ENCODE assay signal across 8 cellular contexts in the genomic region with DNA sequence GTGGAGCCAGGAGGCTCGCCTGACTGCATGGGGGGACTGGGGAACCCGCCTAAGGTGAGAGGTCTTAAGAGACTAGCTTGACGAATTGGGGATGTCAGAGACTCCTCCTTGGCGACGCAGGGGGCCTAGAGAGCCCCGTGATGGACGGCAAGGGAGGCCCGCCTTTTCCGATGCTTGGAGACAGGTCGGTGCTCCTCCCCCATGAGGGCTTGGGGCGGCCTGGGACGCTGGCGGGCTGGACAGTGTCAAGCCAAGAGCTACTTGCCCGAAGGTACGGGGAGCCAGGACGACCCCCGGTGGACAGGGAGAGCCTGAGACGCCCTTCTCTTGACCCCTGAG. TPM values are rescaled to one million over a fixed set of nuclear protein-coding genes. Genes with fewer than 3 reads are reported as not detected.
DNase-seq lines count a peak whose midpoint lies in the region; ATAC-seq and TF ChIP-seq lines count a peak whose summit lies in the region.

No MANE protein-coding gene starts in this region.

- H3K36me3 ChIP-seq in Caco-2 (ENCODE audit: control insufficient read depth, insufficient read depth, low read length) (no peaks in the 10 kb centered on the region), mucosa of descending colon (ENCODE audit: low read depth) (no peaks in the 10 kb centered on the region)

- no peaks in the 10 kb centered on the region for H3K9me3 ChIP-seq in Caco-2
- H3K9me3 ChIP-seq in mucosa of descending colon, result no peaks in the 10 kb centered on the region

- no peaks in the 10 kb centered on the region for H3K4me1 ChIP-seq in Caco-2
- H3K4me1 ChIP-seq in mucosa of descending colon (ENCODE audit: low read depth), result peaks cover 20% of the 10 kb centered on the region

- intact Hi-C loops in Caco-2 (cut with micrococcal nuclease; ENCODE audit: unreplicated experiment), result loop anchor here (2.0 kb wide), 2 partner anchors 13 to 59 kb away; a partner anchor contains a TSS
- intact Hi-C loops in mucosa of descending colon (cut with DNase I, micrococcal nuclease), result no loop called here

- no peak for TF ChIP-seq CTCF in Caco-2 (IDR thresholded peaks at IDR 0.05; ENCODE audit: insufficient read depth in 1 of 2, low read depth in 1 of 2, low read length in 1 of 2, severe bottlenecking in 1 of 2, unreplicated experiment in 1 of 2)
- no peak for TF ChIP-seq CTCF in mucosa of descending colon (IDR thresholded peaks at IDR 0.05)
- no peak for TF ChIP-seq CTCF in type B pancreatic cell (conservative IDR thresholded peaks at IDR 0.05)

- H3K36me3 Mint-ChIP-seq in Caco-2 (ENCODE audit: insufficient read depth, unreplicated experiment) (peaks cover 33% of the 10 kb centered on the region), type B pancreatic cell (peaks cover 8% of the 10 kb centered on the region)
- peaks cover 14% of the 10 kb centered on the region for H3K36me3 Mint-ChIP-seq in T-helper 2 cell treated with Interferon-gamma antibody and Interleukin-4, amounts not matched to agents 5 μg/mL and 100 μg/mL, for 36 hours (ENCODE audit: low read depth)
- H3K36me3 Mint-ChIP-seq in effector memory CD8-positive, alpha-beta T cell (ENCODE audit: insufficient read depth), result peaks cover 12% of the 10 kb centered on the region

- H3K27me3 Mint-ChIP-seq in Caco-2 (ENCODE audit: insufficient read depth, unreplicated experiment), result no peaks in the 10 kb centered on the region
- no peaks in the 10 kb centered on the region for H3K27me3 Mint-ChIP-seq in T-helper 2 cell treated with Interferon-gamma antibody and Interleukin-4, amounts not matched to agents 5 μg/mL and 100 μg/mL, for 36 hours (ENCODE audit: low read depth)
- H3K27me3 Mint-ChIP-seq in effector memory CD8-positive, alpha-beta T cell, result no peaks in the 10 kb centered on the region
- peaks cover 2% of the 10 kb centered on the region for H3K27me3 Mint-ChIP-seq in type B pancreatic cell

- no TSS peak for BruUV-seq in Caco-2 (replicated peaks; lab: Mats Ljungman, UMichigan)

- POLR2A ChIA-PET in Caco-2 (lab: Charles Lee), result interaction anchor here (0.6 to 2.2 kb wide), 4 partner anchors 9 to 46 kb away, joined by 3 to 15 read pairs (median 4); a partner anchor contains a TSS

- peak overlapping the region; percentile 75 for H3K27ac Mint-ChIP-seq in Caco-2 (ENCODE audit: unreplicated experiment)
- peak overlapping the region; percentile 73 for H3K27ac Mint-ChIP-seq in T-helper 2 cell treated with Interferon-gamma antibody and Interleukin-4, amounts not matched to agents 5 μg/mL and 100 μg/mL, for 36 hours
- H3K27ac Mint-ChIP-seq in effector memory CD8-positive, alpha-beta T cell, result peak overlapping the region; percentile 73 to 96
- H3K27ac Mint-ChIP-seq in type B pancreatic cell, result peak overlapping the region; percentile 65

- H3K4me1 Mint-ChIP-seq in Caco-2 (ENCODE audit: low read depth, unreplicated experiment) (peaks cover 11% of the 10 kb centered on the region), type B pancreatic cell (ENCODE audit: unreplicated experiment) (peaks cover 22% of the 10 kb centered on the region)
- peaks cover 23% of the 10 kb centered on the region for H3K4me1 Mint-ChIP-seq in T-helper 2 cell treated with Interferon-gamma antibody and Interleukin-4, amounts not matched to agents 5 μg/mL and 100 μg/mL, for 36 hours (ENCODE audit: low read depth)
- H3K4me1 Mint-ChIP-seq in effector memory CD8-positive, alpha-beta T cell (ENCODE audit: low read depth in 2 of 2), result peaks cover 26 to 30% of the 10 kb centered on the region in 2 donors

- H3K4me3 Mint-ChIP-seq in Caco-2 (ENCODE audit: unreplicated experiment) (peak overlapping the region; percentile 95), type B pancreatic cell (peak overlapping the region; percentile 90)
- peak overlapping the region; percentile 92 for H3K4me3 Mint-ChIP-seq in T-helper 2 cell treated with Interferon-gamma antibody and Interleukin-4, amounts not matched to agents 5 μg/mL and 100 μg/mL, for 36 hours
- H3K4me3 Mint-ChIP-seq in effector memory CD8-positive, alpha-beta T cell, result peak overlapping the region; percentile 90 to 95

- no peaks in the 10 kb centered on the region for H3K27me3 ChIP-seq in Caco-2 (replicated peaks; ENCODE audit: control insufficient read depth, insufficient read depth, low read length)

- H3K4me3 ChIP-seq in Caco-2 (ENCODE audit: low read depth, low read length), result peak overlapping the region; percentile 98
- H3K4me3 ChIP-seq in mucosa of descending colon, result peak overlapping the region; percentile 90

- CTCF ChIA-PET in Caco-2 (lab: Charles Lee), result interaction anchor here (1.0 to 2.0 kb wide), 4 partner anchors 13 to 64 kb away, joined by 3 to 5 read pairs (median 4); a partner anchor contains a TSS

- DNase-seq in Caco-2 (peak; percentile 74), mucosa of descending colon (peak; percentile 42 to 73 (median 63)), type B pancreatic cell (ENCODE audit: extremely low spot score, unreplicated experiment) (no peak), hippocampal formation (lab: John Stamatoyannopoulos, UW) (no peak)
- peak; percentile 31 for DNase-seq in T-helper 2 cell treated with Interferon-gamma antibody and Interleukin-4, amounts not matched to agents 5 μg/mL and 100 μg/mL, for 36 hours (ENCODE audit: low spot score)
- DNase-seq in effector memory CD8-positive, alpha-beta T cell, result peak in 2 of 3 experiments; percentile 20 to 41

- H3K9me3 Mint-ChIP-seq in Caco-2 (ENCODE audit: unreplicated experiment), result no peaks in the 10 kb centered on the region
- no peaks in the 10 kb centered on the region for H3K9me3 Mint-ChIP-seq in T-helper 2 cell treated with Interferon-gamma antibody and Interleukin-4, amounts not matched to agents 5 μg/mL and 100 μg/mL, for 36 hours
- H3K9me3 Mint-ChIP-seq in effector memory CD8-positive, alpha-beta T cell, result no peaks in the 10 kb centered on the region
- H3K9me3 Mint-ChIP-seq in type B pancreatic cell, result no peaks in the 10 kb centered on the region

- ATAC-seq in GM19328 (IDR thresholded peaks at IDR 0.05; ENCODE audit: unreplicated experiment) (peak; percentile 18), HG03469 (IDR thresholded peaks at IDR 0.05; ENCODE audit: unreplicated experiment) (peak; percentile 13), mucosa of descending colon (peak; percentile 58)
- ATAC-seq in effector memory CD8-positive, alpha-beta T cell (replicated peaks), result peak; percentile 41

RNA-seq across cellular contexts. Expression of a gene that starts 0.6 kb away (rescaled TPM):
- total RNA-seq in Caco-2 (2022) (26.2 and 28.1 TPM in 2 replicates), mucosa of descending colon (10 to 100 TPM; 18.1 to 22.0 (median 19.1) TPM), type B pancreatic cell (ENCODE audit: low replicate concordance) (16.1 and 17.3 TPM in 2 replicates)

RNA-seq across cellular contexts. Expression of a gene that starts 13.0 kb away (rescaled TPM):
- total RNA-seq in Caco-2 (2022) (42.5 and 48.5 TPM in 2 replicates), mucosa of descending colon (1 to 10 TPM; 3.5 to 7.9 (median 6.9) TPM), type B pancreatic cell (ENCODE audit: low replicate concordance) (8.7 and 14.5 TPM in 2 replicates)

RNA-seq across cellular contexts. Expression of a gene that starts 18.4 kb away (rescaled TPM):
- total RNA-seq in Caco-2 (2022), result 29.4 and 30.8 TPM in 2 replicates
- total RNA-seq in mucosa of descending colon, result 10 to 100 TPM; 20.2 to 24.1 (median 22.0) TPM
- 17.8 and 24.8 TPM in 2 replicates for total RNA-seq in type B pancreatic cell (ENCODE audit: low replicate concordance)

RNA-seq across cellular contexts. Expression of a gene that starts 37.0 kb away (rescaled TPM):
- total RNA-seq in Caco-2 (2022) (1.7 and 2.2 TPM in 2 replicates), mucosa of descending colon (10 to 100 TPM in 1 of 3 donors, 1 to 10 TPM in 2; 4.6 to 68.9 (median 8.1) TPM), type B pancreatic cell (ENCODE audit: low replicate concordance) (5.6 and 51.1 TPM in 2 replicates)

RNA-seq across cellular contexts. Expression of a gene that starts 58.5 kb away (rescaled TPM):
- 7.6 and 8.8 TPM in 2 replicates for total RNA-seq in Caco-2 (2022)
- 10 to 100 TPM in 1 of 3 donors, 1 to 10 TPM in 2; 3.7 to 10.1 (median 4.4) TPM for total RNA-seq in mucosa of descending colon
- 4.9 and 6.4 TPM in 2 replicates for total RNA-seq in type B pancreatic cell (ENCODE audit: low replicate concordance)

Comparison
In these comparisons a context has a peak if more than half of its experiments do, and no peak if none do; other contexts are left out.
1. DNase-seq: peak in Caco-2 (2 of 2), T-helper 2 cell treated with Interferon-gamma antibody and Interleukin-4, amounts not matched to agents 5 μg/mL and 100 μg/mL, for 36 hours (single experiment), effector memory CD8-positive, alpha-beta T cell (2 of 3) and mucosa of descending colon (3 of 3); none in type B pancreatic cell (single experiment) and hippocampal formation (0 of 2).
2. Peak in every context shown above with its lines, with median percentiles within 50 percentile points of each other: H3K27ac Mint-ChIP-seq, H3K4me3 Mint-ChIP-seq and ATAC-seq.